In genomic region chr21:42892582-42892930, GRCh38 we compare ENCODE assay signal across 8 cellular contexts. TPM values are rescaled to one million over a fixed set of nuclear protein-coding genes. Genes with fewer than 3 reads are reported as not detected.
DNase-seq lines count a peak whose midpoint lies in the region; ATAC-seq and TF ChIP-seq lines count a peak whose summit lies in the region.

No MANE protein-coding gene starts in this region.

- DNase-seq in cardiac muscle cell (ENCODE audit: low read depth in 1 of 2, low spot score in 1 of 2): no peak
- no peak for DNase-seq in Right ventricle myocardium inferior (ENCODE audit: missing footprints)
- DNase-seq in WERI-Rb-1: no peak
- DNase-seq in left ventricle myocardium superior: no peak
- DNase-seq in NCI-H774 (lab: John Stamatoyannopoulos, UW): no peak
- DNase-seq in effector CD4-positive, alpha-beta T cell: no peak

- H3K4me1 ChIP-seq in cardiac muscle cell (ENCODE audit: low read depth): no peaks in the 10 kb centered on the region
- peaks cover 11 to 22% (median 13%) of the 10 kb centered on the region in 3 donors for H3K4me1 ChIP-seq in skeletal muscle tissue (ENCODE audit: control insufficient read depth in 3 of 3, insufficient read depth in 3 of 3, low read length in 3 of 3)

- TF ChIP-seq CTCF in cardiac muscle cell (IDR thresholded peaks at IDR 0.05; ENCODE audit: low read depth, low read length): no peak
- no peak for TF ChIP-seq CTCF in WERI-Rb-1 (IDR thresholded peaks at IDR 0.05; ENCODE audit: low read depth, low read length)

- no peaks in the 10 kb centered on the region for H3K27me3 ChIP-seq in cardiac muscle cell
- H3K27me3 ChIP-seq in WERI-Rb-1 (ENCODE audit: insufficient read depth, low read depth, severe bottlenecking): no peaks in the 10 kb centered on the region
- H3K27me3 ChIP-seq in skeletal muscle tissue (ENCODE audit: control insufficient read depth in 3 of 3, insufficient read depth in 3 of 3, low read length in 3 of 3): no peaks in the 10 kb centered on the region

- peak overlapping the region; percentile 94 for H3K27ac ChIP-seq in cardiac muscle cell
- H3K27ac ChIP-seq in WERI-Rb-1: peak overlapping the region; percentile 82
- H3K27ac ChIP-seq in skeletal muscle tissue (ENCODE audit: low read depth, low read length): peak overlapping the region; percentile 97

- peak overlapping the region; percentile 78 to 98 (median 96) for H3K9ac ChIP-seq in skeletal muscle tissue (ENCODE audit: low read depth in 1 of 3, low read length in 3 of 3)

- intact Hi-C loops in Right ventricle myocardium inferior (cut with DNase I) (loop anchor here (5.0 kb wide), 1 partner anchor 80 kb away; the partner anchor contains the start of gene PKNOX1), left ventricle myocardium superior (cut with micrococcal nuclease) (no loop called here)

- no peak for ATAC-seq in Right ventricle myocardium inferior
- ATAC-seq in left ventricle myocardium superior: peak; percentile 45
- no peak for ATAC-seq in GM21515 (IDR thresholded peaks at IDR 0.05; ENCODE audit: unreplicated experiment)

- H3K9me3 ChIP-seq in cardiac muscle cell (ENCODE audit: low read depth) (no peaks in the 10 kb centered on the region), WERI-Rb-1 (ENCODE audit: severe bottlenecking) (no peaks in the 10 kb centered on the region), skeletal muscle tissue (ENCODE audit: control insufficient read depth in 3 of 3, low read length in 3 of 3) (no peaks in the 10 kb centered on the region)

- peak overlapping the region; percentile 84 for H3K4me3 ChIP-seq in cardiac muscle cell
- H3K4me3 ChIP-seq in WERI-Rb-1 (ENCODE audit: low read depth, low read length): peak overlapping the region; percentile 91
- peak overlapping the region; percentile 74 to 88 (median 76) for H3K4me3 ChIP-seq in skeletal muscle tissue (ENCODE audit: low read length in 3 of 3)

- H3K36me3 ChIP-seq in cardiac muscle cell (peaks cover 7% of the 10 kb centered on the region), WERI-Rb-1 (peaks cover 29% of the 10 kb centered on the region), skeletal muscle tissue (ENCODE audit: control insufficient read depth in 3 of 3, insufficient read depth in 3 of 3, low read length in 3 of 3) (peaks cover 2 to 9% (median 6%) of the 10 kb centered on the region in 3 donors)

RNA-seq across cellular contexts. Expression of gene NDUFV3, which starts 0.6 kb away (rescaled TPM):
- total RNA-seq in cardiac muscle cell (28.9 and 50.5 TPM in 2 replicates), Right ventricle myocardium inferior (61.0 TPM), left ventricle myocardium superior (59.3 TPM), skeletal muscle tissue (45.9 TPM)
- 47.5 and 55.1 TPM in 2 replicates for polyA plus RNA-seq in cardiac muscle cell

RNA-seq across cellular contexts. Expression of gene WDR4, which starts 13.2 kb away (rescaled TPM):
- total RNA-seq in cardiac muscle cell: 8.1 and 8.8 TPM in 2 replicates
- 5.5 and 9.3 TPM in 2 replicates for polyA plus RNA-seq in cardiac muscle cell
- 6.5 TPM for total RNA-seq in Right ventricle myocardium inferior
- total RNA-seq in left ventricle myocardium superior: 4.8 TPM
- 8.4 TPM for total RNA-seq in skeletal muscle tissue

RNA-seq across cellular contexts. Expression of gene ERVH48-1, which starts 32.9 kb away (rescaled TPM):
- 0.07 and 0.42 TPM in 2 replicates for total RNA-seq in cardiac muscle cell
- polyA plus RNA-seq in cardiac muscle cell: 0.11 and 0.24 TPM in 2 replicates
- total RNA-seq in Right ventricle myocardium inferior: not detected
- not detected for total RNA-seq in left ventricle myocardium superior
- total RNA-seq in skeletal muscle tissue: not detected
